Comparison of ENCODE assay signal across 8 cellular contexts in the genomic region with DNA sequence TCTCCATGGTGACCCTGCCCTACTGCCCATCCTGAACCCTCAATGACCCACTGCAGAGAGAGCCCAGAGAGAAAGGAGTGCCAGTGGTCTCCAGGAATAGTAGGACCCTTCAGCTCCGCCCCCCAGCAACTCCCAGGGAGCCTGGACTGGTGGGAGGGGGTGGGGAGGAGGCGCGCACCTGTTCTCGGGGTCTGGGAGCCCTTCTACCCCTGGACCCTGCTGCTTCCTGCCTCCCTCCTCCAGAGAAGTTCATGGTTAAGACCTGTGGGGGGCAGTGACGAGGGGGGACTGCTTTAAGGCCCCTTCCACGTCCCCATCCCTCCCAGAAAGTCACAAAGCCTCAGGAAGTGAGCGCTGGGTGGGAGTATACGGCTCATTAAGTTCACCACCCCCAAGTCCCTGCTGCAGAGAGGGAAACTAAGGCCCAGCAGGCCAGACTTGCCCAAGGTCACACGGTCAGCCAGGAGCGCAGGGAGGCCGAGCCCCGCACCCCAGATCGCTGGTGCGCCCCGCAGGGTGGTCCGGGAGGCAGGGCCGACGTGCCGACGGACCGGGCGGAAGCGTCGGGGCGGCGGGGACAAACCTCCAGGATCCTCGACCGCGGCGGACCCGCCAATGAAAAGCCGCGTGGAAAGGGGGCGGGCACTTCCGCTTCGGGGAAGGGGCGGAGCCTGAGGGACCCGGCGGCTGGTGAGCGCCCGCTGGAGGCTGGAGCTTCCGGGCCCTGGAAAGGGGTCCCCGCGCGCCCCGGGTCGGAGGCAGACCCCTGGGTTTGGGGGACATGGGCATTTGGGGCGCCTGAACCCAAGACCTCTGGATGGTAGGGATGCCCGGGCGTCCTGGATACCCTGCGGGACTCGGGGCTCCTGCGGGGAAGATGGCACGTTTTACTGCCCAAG. TPM values are rescaled to one million over a fixed set of nuclear protein-coding genes. Genes with fewer than 3 reads are reported as not detected.
DNase-seq lines count a peak whose midpoint lies in the region; ATAC-seq and TF ChIP-seq lines count a peak whose summit lies in the region.

TSS of gene NUDT22 (plus strand) at position 667 of the 899 bp plus-strand sequence. CDS start 379 bp downstream, outside the sequence.
TSS of gene TRPT1 (minus strand) at position 579 of the 899 bp plus-strand sequence. CDS start at position 253, 326 bp downstream.

- no peaks in the 10 kb centered on the region for H3K9me2 ChIP-seq in neural cell (ENCODE audit: insufficient read depth, low read length)

- H3K4me2 ChIP-seq in neural cell (ENCODE audit: low read length) = peak within 1 kb of the TSS; percentile 68

- peak within 1 kb of the TSS; percentile 77 for H3K27ac ChIP-seq in CD4-positive, alpha-beta T cell (ENCODE audit: low read depth, low read length)
- H3K27ac ChIP-seq in neural cell (ENCODE audit: low read length) = peak within 1 kb of the TSS; percentile 51

- peaks cover 6% of the 10 kb centered on the region for H3K79me2 ChIP-seq in neural cell (replicated peaks; ENCODE audit: insufficient read depth, low read length)

- H2AFZ ChIP-seq in neural cell (ENCODE audit: low read depth, low read length) = peak within 1 kb of the TSS; percentile 84

- peak; percentile 13 for TF ChIP-seq EP300 in neural cell (conservative IDR thresholded peaks at IDR 0.05; ENCODE audit: poor library complexity, severe bottlenecking)

- no peaks in the 10 kb centered on the region for H3K27me3 Mint-ChIP-seq in CD4-positive, alpha-beta T cell
- H3K27me3 Mint-ChIP-seq in stimulated activated naive CD8-positive, alpha-beta T cell treated with anti-CD3 and anti-CD28 coated beads, Interleukin-15, amount 100 ng/mL, for 72 hours = no peaks in the 10 kb centered on the region

- H3K36me3 Mint-ChIP-seq in CD4-positive, alpha-beta T cell (ENCODE audit: low read depth) = peaks cover 6% of the 10 kb centered on the region

- peaks cover 39% of the 10 kb centered on the region for H3K4me1 Mint-ChIP-seq in CD4-positive, alpha-beta T cell (ENCODE audit: low read depth)
- peaks cover 60% of the 10 kb centered on the region for H3K4me1 Mint-ChIP-seq in stimulated activated naive CD8-positive, alpha-beta T cell treated with anti-CD3 and anti-CD28 coated beads, Interleukin-15, amount 100 ng/mL, for 72 hours

- intact Hi-C loops in CD4-positive, alpha-beta T cell (cut with DNase I, micrococcal nuclease) = loop anchor here (1.0 to 2.0 kb wide), 4 partner anchors 15 to 40 kb away; partner anchors contain the start of genes FERMT3 (in 2 of the 2), FKBP2 (in 1 of the 2) and STIP1 (in 1 of the 2)

- H3K27me3 ChIP-seq in CD4-positive, alpha-beta T cell (ENCODE audit: control insufficient read depth, insufficient read depth, low read length) = no peaks in the 10 kb centered on the region
- no peaks in the 10 kb centered on the region for H3K27me3 ChIP-seq in neural cell (ENCODE audit: insufficient read depth, low read depth, low read length)

- DNase-seq in CD4-positive, alpha-beta T cell = peak; percentile 79 to 96 (median 88)
- peak; percentile 95 for DNase-seq in GM20000 (ENCODE audit: low spot score)
- DNase-seq in Kasumi-1 (lab: John Stamatoyannopoulos, UW) = peak; percentile 78 to 80
- peak; percentile 90 for DNase-seq in activated effector memory CD4-positive, alpha-beta T cell treated with Interleukin-2 at 50 U/mL for 16 hours
- DNase-seq in fibroblast of the conjunctiva (ENCODE audit: low read depth) = peak; percentile 47
- peak; percentile 89 to 92 for DNase-seq in stimulated activated naive CD8-positive, alpha-beta T cell treated with anti-CD3 and anti-CD28 coated beads, Interleukin-15, amount 100 ng/mL, for 72 hours

- peak within 1 kb of the TSS; percentile 87 for H3K27ac Mint-ChIP-seq in CD4-positive, alpha-beta T cell
- peak within 1 kb of the TSS; percentile 93 to 95 for H3K27ac Mint-ChIP-seq in stimulated activated naive CD8-positive, alpha-beta T cell treated with anti-CD3 and anti-CD28 coated beads, Interleukin-15, amount 100 ng/mL, for 72 hours

- H3K9me3 Mint-ChIP-seq in CD4-positive, alpha-beta T cell = no peaks in the 10 kb centered on the region
- no peaks in the 10 kb centered on the region for H3K9me3 Mint-ChIP-seq in stimulated activated naive CD8-positive, alpha-beta T cell treated with anti-CD3 and anti-CD28 coated beads, Interleukin-15, amount 100 ng/mL, for 72 hours

- ATAC-seq in CD4-positive, alpha-beta T cell (ENCODE audit: poor library complexity) = peak; percentile 67
- ATAC-seq in stimulated activated naive CD8-positive, alpha-beta T cell treated with anti-CD3 and anti-CD28 coated beads, Interleukin-15, amount 100 ng/mL, for 72 hours = peak; percentile 74

- CTCF ChIA-PET in CD4-positive, alpha-beta T cell (lab: Charles Lee) = interaction anchor here (0.8 to 3.4 kb wide), 9 partner anchors 11 to 79 kb away, joined by 3 to 15 read pairs (median 5); partner anchors contain the start of genes ESRRA, FERMT3, PPP1R14B and STIP1

- no peaks in the 10 kb centered on the region for H4K20me1 ChIP-seq in neural cell (ENCODE audit: insufficient read depth)

- POLR2A ChIA-PET in CD4-positive, alpha-beta T cell (lab: Charles Lee) = interaction anchor here (1.0 to 6.3 kb wide), 17 partner anchors 9 to 1394 kb away, joined by 3 to 116 read pairs (median 7); partner anchors contain the start of genes BAD, CCDC88B, FERMT3 and FKBP2

- H3F3A ChIP-seq in neural cell (ENCODE audit: insufficient read depth, low read length, poor library complexity, severe bottlenecking) = no peaks in the 10 kb centered on the region

- no peaks in the 10 kb centered on the region for H3K9me3 ChIP-seq in CD4-positive, alpha-beta T cell (ENCODE audit: control insufficient read depth, low read length)
- no peaks in the 10 kb centered on the region for H3K9me3 ChIP-seq in neural cell (ENCODE audit: low read length)

- TF ChIP-seq POLR2A in Raji (IDR thresholded peaks at IDR 0.05; ENCODE audit: insufficient read depth, low read depth, low read length) = peak; percentile 76

- peak; percentile 7 for TF ChIP-seq CTCF in CD4-positive, alpha-beta T cell (IDR thresholded peaks at IDR 0.05)
- TF ChIP-seq CTCF in GM20000 (IDR thresholded peaks at IDR 0.05; ENCODE audit: extremely low read depth, missing control alignments) (no peak), neural cell (IDR thresholded peaks at IDR 0.05; ENCODE audit: poor library complexity, severe bottlenecking) (peak; percentile 68)

- peak within 1 kb of the TSS; percentile 84 for H3K4me3 ChIP-seq in neural cell (ENCODE audit: low read length)

- H3K36me3 ChIP-seq in neural cell (ENCODE audit: insufficient read depth, low read length) = no peaks in the 10 kb centered on the region

- peak within 1 kb of the TSS; percentile 83 for H3K9ac ChIP-seq in neural cell (ENCODE audit: low read length)

- peak; percentile 31 for TF ChIP-seq RAD21 in neural cell (conservative IDR thresholded peaks at IDR 0.05)

- peak within 1 kb of the TSS; percentile 97 for H3K4me3 Mint-ChIP-seq in CD4-positive, alpha-beta T cell
- H3K4me3 Mint-ChIP-seq in stimulated activated naive CD8-positive, alpha-beta T cell treated with anti-CD3 and anti-CD28 coated beads, Interleukin-15, amount 100 ng/mL, for 72 hours = peak within 1 kb of the TSS; percentile 91 to 93

TF ChIP-seq in neural cell, 6 proteins besides CTCF, POLR2A, EP300 and RAD21:
- TF ChIP-seq EZH2 (IDR thresholded peaks at IDR 0.05; ENCODE audit: borderline replicate concordance, insufficient read depth, low read length, poor library complexity, severe bottlenecking) (no peak), SMC3 (conservative IDR thresholded peaks at IDR 0.05; ENCODE audit: poor library complexity) (peak; percentile 38), TAF1 (IDR thresholded peaks at IDR 0.05; ENCODE audit: low read depth) (peak; percentile 54), POLR2AphosphoS5 (IDR thresholded peaks at IDR 0.05) (peak; percentile 68), MXI1 (conservative IDR thresholded peaks at IDR 0.05; ENCODE audit: poor library complexity, severe bottlenecking) (peak; percentile 67)

RNA-seq across cellular contexts. Expression of gene NUDT22, which starts in this region (rescaled TPM):
- 10 to 100 TPM; 26.8 to 26.9 TPM for total RNA-seq in CD4-positive, alpha-beta T cell
- polyA plus RNA-seq in neural cell = 47.3 and 62.1 TPM in 2 replicates
- 16.4 and 21.2 TPM in 2 replicates for polyA minus RNA-seq in neural cell

RNA-seq across cellular contexts. Expression of gene TRPT1, which starts in this region (rescaled TPM):
- 10 to 100 TPM; 11.3 to 11.5 TPM for total RNA-seq in CD4-positive, alpha-beta T cell
- polyA plus RNA-seq in neural cell = 67.2 and 75.8 TPM in 2 replicates
- polyA minus RNA-seq in neural cell = 17.0 and 23.3 TPM in 2 replicates

Comparison
In these comparisons a context has a peak if more than half of its experiments do, and no peak if none do; other contexts are left out.
1. Peak in every context shown above with its lines: DNase-seq, ATAC-seq, H3K4me3 ChIP-seq and H3K27ac ChIP-seq.